1 cellular context compared by ENCODE assay signal in the genomic region with DNA sequence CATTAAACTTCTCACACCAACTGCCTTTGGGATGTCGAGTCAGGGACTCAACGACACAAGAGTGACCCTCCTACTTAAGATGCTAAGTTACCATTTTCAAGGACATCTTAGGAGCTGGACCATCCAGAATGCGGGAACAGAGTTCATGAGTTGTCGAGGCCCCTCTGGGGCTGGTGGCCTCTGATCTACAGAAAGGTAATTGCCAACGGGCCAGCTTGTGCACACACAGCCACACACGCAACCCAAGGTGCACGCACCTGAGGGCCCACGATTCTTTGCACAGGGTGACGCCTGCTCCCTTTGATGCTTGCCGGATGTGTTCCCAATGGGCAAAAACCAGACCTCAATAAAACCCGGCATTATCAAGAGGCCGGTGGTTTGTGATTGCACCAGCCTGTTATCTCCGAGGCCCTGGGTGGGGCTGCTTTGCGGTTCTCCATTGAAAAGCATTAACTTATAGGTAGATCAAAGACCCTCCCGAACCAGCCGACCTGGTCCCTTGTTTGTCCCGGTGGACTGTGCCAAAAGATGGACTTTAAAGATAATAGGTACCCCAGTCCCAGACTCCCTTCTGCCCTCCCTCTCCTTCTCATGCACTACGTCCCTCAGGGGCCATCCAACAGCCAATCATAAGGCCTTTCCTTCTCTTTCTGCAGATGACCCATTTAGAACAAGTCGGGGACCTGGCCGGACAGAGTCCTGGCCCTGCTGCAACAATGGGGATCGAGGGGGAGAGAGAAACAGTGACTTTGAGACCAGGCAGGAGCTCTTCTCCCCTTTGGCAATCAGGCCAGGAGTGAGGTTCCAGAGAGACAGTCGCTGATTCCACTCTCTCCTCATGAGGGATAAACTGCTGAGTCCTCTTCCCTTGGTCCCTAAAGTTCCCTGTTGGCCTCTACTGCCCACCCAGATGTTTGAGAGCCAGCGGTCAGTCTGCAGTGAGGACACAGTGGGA.
TF ChIP-seq lines count a peak whose summit lies in the region.

No MANE protein-coding gene starts in this region.

TF ChIP-seq in HepG2, 621 proteins besides CTCF, POLR2A, EP300 and RAD21 (continued from another document and continues in another):
- TF ChIP-seq ZNF776 (CRISPR knock-in tag; IDR thresholded peaks at IDR 0.05) (0 out of 2 replicates have a peak, but pooled peaks have one; percentile 35), PAF1 (CRISPR knock-in tag; IDR thresholded peaks at IDR 0.05) (0 out of 2 replicates have a peak, but pooled peaks have one; percentile 30), ZNF121 (CRISPR knock-in tag; IDR thresholded peaks at IDR 0.05) (peak; percentile 74; the same call in 1 of the 2 replicates), XRCC5 (optimal IDR thresholded peaks at IDR 0.05; ENCODE audit: low read length) (peak; percentile 85), FLYWCH1 (CRISPR knock-in tag; IDR thresholded peaks at IDR 0.05) (no peak), ZNF605 (CRISPR knock-in tag; IDR thresholded peaks at IDR 0.05) (no peak), KLF15 (CRISPR knock-in tag; IDR thresholded peaks at IDR 0.05; ENCODE audit: borderline replicate concordance) (no peak), ZNF446 (CRISPR knock-in tag; IDR thresholded peaks at IDR 0.05) (no peak), PAWR (CRISPR knock-in tag; IDR thresholded peaks at IDR 0.05; ENCODE audit: borderline replicate concordance) (no peak), SMAD3 (CRISPR knock-in tag; IDR thresholded peaks at IDR 0.05) (peak; percentile 87), CBX2 (IDR thresholded peaks at IDR 0.05; ENCODE audit: low read depth, low read length) (no peak), CBX2 (CRISPR knock-in tag; IDR thresholded peaks at IDR 0.05; ENCODE audit: low read depth) (no peak), NAIF1 (CRISPR knock-in tag; IDR thresholded peaks at IDR 0.05; ENCODE audit: borderline replicate concordance) (no peak; the same call in 1 of the 2 replicates), ZNF672 (CRISPR knock-in tag; IDR thresholded peaks at IDR 0.05) (no peak), ZXDC (CRISPR knock-in tag; IDR thresholded peaks at IDR 0.05) (peak; percentile 88; the same call in 1 of the 2 replicates), ZNF256 (CRISPR knock-in tag; conservative IDR thresholded peaks at IDR 0.05) (peak; percentile 87; the same call in 1 of the 2 replicates), ZNF20 (CRISPR knock-in tag; IDR thresholded peaks at IDR 0.05) (no peak), RELA (CRISPR knock-in tag; IDR thresholded peaks at IDR 0.05) (peak; percentile 93), ARNT2 (CRISPR knock-in tag; IDR thresholded peaks at IDR 0.05; ENCODE audit: low read depth) (peak; percentile 56; the same call in 1 of the 2 replicates), MYNN (CRISPR knock-in tag; IDR thresholded peaks at IDR 0.05; ENCODE audit: low read depth) (no peak), ZBTB7B (CRISPR knock-in tag; IDR thresholded peaks at IDR 0.05) (peak; percentile 97), FIP1L1 (IDR thresholded peaks at IDR 0.05; ENCODE audit: borderline replicate concordance, insufficient read depth, low read depth, low read length) (no peak), ZNF512B (CRISPR knock-in tag; IDR thresholded peaks at IDR 0.05; ENCODE audit: borderline replicate concordance) (peak; percentile 78), HOMEZ (CRISPR knock-in tag; IDR thresholded peaks at IDR 0.05; ENCODE audit: low read depth) (peak; percentile 79), NR1H2 (CRISPR knock-in tag; IDR thresholded peaks at IDR 0.05; ENCODE audit: borderline replicate concordance, low read depth) (no peak), FOXP4 (CRISPR knock-in tag; IDR thresholded peaks at IDR 0.05) (peak; percentile 99), ZNF225 (CRISPR knock-in tag; IDR thresholded peaks at IDR 0.05) (no peak; the same call in 1 of the 2 replicates), CC2D1A (CRISPR knock-in tag; IDR thresholded peaks at IDR 0.05) (no peak), ELF4 (CRISPR knock-in tag; IDR thresholded peaks at IDR 0.05; ENCODE audit: borderline replicate concordance) (no peak), HOXD1 (CRISPR knock-in tag; IDR thresholded peaks at IDR 0.05) (peak; percentile 98; the same call in 1 of the 2 replicates), SATB2 (CRISPR knock-in tag; IDR thresholded peaks at IDR 0.05) (peak; percentile 18), FOXK2 (IDR thresholded peaks at IDR 0.05) (0 out of 2 replicates have a peak, but pooled peaks have one; percentile 13)
- TF ChIP-seq, protein P1, sequence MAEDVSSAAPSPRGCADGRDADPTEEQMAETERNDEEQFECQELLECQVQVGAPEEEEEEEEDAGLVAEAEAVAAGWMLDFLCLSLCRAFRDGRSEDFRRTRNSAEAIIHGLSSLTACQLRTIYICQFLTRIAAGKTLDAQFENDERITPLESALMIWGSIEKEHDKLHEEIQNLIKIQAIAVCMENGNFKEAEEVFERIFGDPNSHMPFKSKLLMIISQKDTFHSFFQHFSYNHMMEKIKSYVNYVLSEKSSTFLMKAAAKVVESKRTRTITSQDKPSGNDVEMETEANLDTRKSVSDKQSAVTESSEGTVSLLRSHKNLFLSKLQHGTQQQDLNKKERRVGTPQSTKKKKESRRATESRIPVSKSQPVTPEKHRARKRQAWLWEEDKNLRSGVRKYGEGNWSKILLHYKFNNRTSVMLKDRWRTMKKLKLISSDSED (CRISPR knock-in tag; IDR thresholded peaks at IDR 0.05), result no peak
- TF ChIP-seq, protein P2, sequence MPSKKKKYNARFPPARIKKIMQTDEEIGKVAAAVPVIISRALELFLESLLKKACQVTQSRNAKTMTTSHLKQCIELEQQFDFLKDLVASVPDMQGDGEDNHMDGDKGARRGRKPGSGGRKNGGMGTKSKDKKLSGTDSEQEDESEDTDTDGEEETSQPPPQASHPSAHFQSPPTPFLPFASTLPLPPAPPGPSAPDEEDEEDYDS (CRISPR knock-in tag; IDR thresholded peaks at IDR 0.05), result peak; percentile 25; the same call in 1 of the 2 replicates
- TF ChIP-seq, protein P3, sequence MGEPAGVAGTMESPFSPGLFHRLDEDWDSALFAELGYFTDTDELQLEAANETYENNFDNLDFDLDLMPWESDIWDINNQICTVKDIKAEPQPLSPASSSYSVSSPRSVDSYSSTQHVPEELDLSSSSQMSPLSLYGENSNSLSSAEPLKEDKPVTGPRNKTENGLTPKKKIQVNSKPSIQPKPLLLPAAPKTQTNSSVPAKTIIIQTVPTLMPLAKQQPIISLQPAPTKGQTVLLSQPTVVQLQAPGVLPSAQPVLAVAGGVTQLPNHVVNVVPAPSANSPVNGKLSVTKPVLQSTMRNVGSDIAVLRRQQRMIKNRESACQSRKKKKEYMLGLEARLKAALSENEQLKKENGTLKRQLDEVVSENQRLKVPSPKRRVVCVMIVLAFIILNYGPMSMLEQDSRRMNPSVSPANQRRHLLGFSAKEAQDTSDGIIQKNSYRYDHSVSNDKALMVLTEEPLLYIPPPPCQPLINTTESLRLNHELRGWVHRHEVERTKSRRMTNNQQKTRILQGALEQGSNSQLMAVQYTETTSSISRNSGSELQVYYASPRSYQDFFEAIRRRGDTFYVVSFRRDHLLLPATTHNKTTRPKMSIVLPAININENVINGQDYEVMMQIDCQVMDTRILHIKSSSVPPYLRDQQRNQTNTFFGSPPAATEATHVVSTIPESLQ (CRISPR knock-in tag; conservative IDR thresholded peaks at IDR 0.05), result no peak
- TF ChIP-seq, protein P4, sequence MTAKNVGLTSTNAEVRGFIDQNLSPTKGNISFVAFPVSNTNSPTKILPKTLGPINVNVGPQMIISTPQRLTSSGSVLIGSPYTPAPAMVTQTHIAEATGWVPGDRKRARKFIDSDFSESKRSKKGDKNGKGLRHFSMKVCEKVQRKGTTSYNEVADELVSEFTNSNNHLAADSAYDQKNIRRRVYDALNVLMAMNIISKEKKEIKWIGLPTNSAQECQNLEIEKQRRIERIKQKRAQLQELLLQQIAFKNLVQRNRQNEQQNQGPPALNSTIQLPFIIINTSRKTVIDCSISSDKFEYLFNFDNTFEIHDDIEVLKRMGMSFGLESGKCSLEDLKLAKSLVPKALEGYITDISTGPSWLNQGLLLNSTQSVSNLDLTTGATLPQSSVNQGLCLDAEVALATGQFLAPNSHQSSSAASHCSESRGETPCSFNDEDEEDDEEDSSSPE (CRISPR knock-in tag; IDR thresholded peaks at IDR 0.05), result peak; percentile 72; the same call in 1 of the 2 replicates
- TF ChIP-seq, protein P5, sequence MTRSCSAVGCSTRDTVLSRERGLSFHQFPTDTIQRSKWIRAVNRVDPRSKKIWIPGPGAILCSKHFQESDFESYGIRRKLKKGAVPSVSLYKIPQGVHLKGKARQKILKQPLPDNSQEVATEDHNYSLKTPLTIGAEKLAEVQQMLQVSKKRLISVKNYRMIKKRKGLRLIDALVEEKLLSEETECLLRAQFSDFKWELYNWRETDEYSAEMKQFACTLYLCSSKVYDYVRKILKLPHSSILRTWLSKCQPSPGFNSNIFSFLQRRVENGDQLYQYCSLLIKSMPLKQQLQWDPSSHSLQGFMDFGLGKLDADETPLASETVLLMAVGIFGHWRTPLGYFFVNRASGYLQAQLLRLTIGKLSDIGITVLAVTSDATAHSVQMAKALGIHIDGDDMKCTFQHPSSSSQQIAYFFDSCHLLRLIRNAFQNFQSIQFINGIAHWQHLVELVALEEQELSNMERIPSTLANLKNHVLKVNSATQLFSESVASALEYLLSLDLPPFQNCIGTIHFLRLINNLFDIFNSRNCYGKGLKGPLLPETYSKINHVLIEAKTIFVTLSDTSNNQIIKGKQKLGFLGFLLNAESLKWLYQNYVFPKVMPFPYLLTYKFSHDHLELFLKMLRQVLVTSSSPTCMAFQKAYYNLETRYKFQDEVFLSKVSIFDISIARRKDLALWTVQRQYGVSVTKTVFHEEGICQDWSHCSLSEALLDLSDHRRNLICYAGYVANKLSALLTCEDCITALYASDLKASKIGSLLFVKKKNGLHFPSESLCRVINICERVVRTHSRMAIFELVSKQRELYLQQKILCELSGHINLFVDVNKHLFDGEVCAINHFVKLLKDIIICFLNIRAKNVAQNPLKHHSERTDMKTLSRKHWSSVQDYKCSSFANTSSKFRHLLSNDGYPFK (CRISPR knock-in tag; IDR thresholded peaks at IDR 0.05; ENCODE audit: borderline replicate concordance), result peak; percentile 75
